In genomic region chr12:54404061-54405004, GRCh38 we compare ENCODE assay signal across 8 cellular contexts. TPM values are rescaled to one million over a fixed set of nuclear protein-coding genes. Genes with fewer than 3 reads are reported as not detected.
A peak's percentile ranks its signal among the peaks of the same experiment; 100 is the strongest.
DNase-seq lines count a peak whose midpoint lies in the region; ATAC-seq and TF ChIP-seq lines count a peak whose summit lies in the region.

No MANE protein-coding gene starts in this region.

- TF ChIP-seq RAD21 in liver (IDR thresholded peaks at IDR 0.05), result peak; percentile 39 to 74

- H3K27ac Mint-ChIP-seq in T-cell, result peak overlapping the region; percentile 89 to 91

- no peak overlapping the region for H3K4me3 Mint-ChIP-seq in T-cell

- no peak overlapping the region for H3K27ac ChIP-seq in body of pancreas
- peak overlapping the region in 1 of 2 donors; percentile 38 for H3K27ac ChIP-seq in liver (ENCODE audit: low read depth in 1 of 2, low read length in 2 of 2)

- POLR2A ChIA-PET in T-cell (lab: Charles Lee), result interaction anchor here (0.6 to 1.0 kb wide), 4 partner anchors 9 to 190 kb away, joined by 3 to 7 read pairs (median 4); no protein-coding TSS in a partner anchor

- peaks cover 68% of the 10 kb centered on the region for H3K36me3 Mint-ChIP-seq in T-cell

- intact Hi-C loops in body of pancreas (cut with DNase I), result loop anchor here (5.0 kb wide), 1 partner anchor 33 kb away; no protein-coding TSS in a partner anchor

- no peak overlapping the region for H3K9ac ChIP-seq in liver (ENCODE audit: low read depth in 1 of 2, low read length in 2 of 2)

- H3K4me3 ChIP-seq in body of pancreas, result no peak overlapping the region
- H3K4me3 ChIP-seq in liver (ENCODE audit: low read depth in 1 of 3, low read length in 3 of 3), result no peak overlapping the region

- WGBS in body of pancreas, 2 donors, result 49 to 51% methylated on average over 10 to 11 of the region's 11 CpGs
- 49% methylated on average over 11 of the region's 11 CpGs for WGBS in liver

- H3K27me3 ChIP-seq in body of pancreas (no peaks in the 10 kb centered on the region), liver (ENCODE audit: control insufficient read depth in 4 of 4, insufficient read depth in 4 of 4, low read length in 3 of 4) (no peaks in the 10 kb centered on the region)

- H3K9me3 ChIP-seq in body of pancreas (no peaks in the 10 kb centered on the region), liver (ENCODE audit: control insufficient read depth in 4 of 4, low read length in 3 of 4) (no peaks in the 10 kb centered on the region)

- DNase-seq in DMS114 treated with DMSO at 0.1 percent for 48 hours (lab: John Stamatoyannopoulos, UW; ENCODE audit: unreplicated experiment) (peak; percentile 25), HuH-7.5 (ENCODE audit: low spot score) (peak; percentile 70), T-cell (peak in 27 of 34 experiments; percentile 28 to 71 (median 55)), body of pancreas (peak; percentile 58 to 73 (median 64)), pons (ENCODE audit: low spot score) (no peak)
- peak; percentile 86 for DNase-seq in stimulated activated CD8-positive, alpha-beta memory T cell treated with anti-CD3 and anti-CD28 coated beads, Interleukin-4, amount 100 ng/mL, for 48 hours

- no peaks in the 10 kb centered on the region for H3K9me3 Mint-ChIP-seq in T-cell

- peak; percentile 68 to 93 (median 85) for TF ChIP-seq CTCF in body of pancreas (IDR thresholded peaks at IDR 0.05)
- TF ChIP-seq CTCF in liver (IDR thresholded peaks at IDR 0.05; ENCODE audit: low read depth, low read length, missing input control), result peak; percentile 91

- peaks cover 37 to 44% (median 44%) of the 10 kb centered on the region in 3 donors for H3K4me1 Mint-ChIP-seq in T-cell

- no peaks in the 10 kb centered on the region for H3K4me1 ChIP-seq in body of pancreas
- peaks cover 0 to 26% (median 15%) of the 10 kb centered on the region in 4 donors for H3K4me1 ChIP-seq in liver (ENCODE audit: control insufficient read depth in 4 of 4, insufficient read depth in 4 of 4, low read length in 3 of 4)

- no peaks in the 10 kb centered on the region for H3K27me3 Mint-ChIP-seq in T-cell

- CTCF ChIA-PET in T-cell (lab: Charles Lee), result interaction anchor here (0.6 to 2.7 kb wide), 14 partner anchors 9 to 42 kb away, joined by 3 to 11 read pairs (median 4); partner anchors contain the start of gene ITGA5 (in 1 of the 2)

- ATAC-seq in T-cell (replicated peaks in 1 of 4) (peak; percentile 32 to 70 (median 50)), body of pancreas (peak; percentile 32), HG03521 (IDR thresholded peaks at IDR 0.05; ENCODE audit: unreplicated experiment) (no peak)

- H3K36me3 ChIP-seq in body of pancreas (replicated peaks in 1 of 2; ENCODE audit: insufficient read depth in 1 of 2, low read depth in 2 of 2), result no peaks in the 10 kb centered on the region
- peaks cover 24 to 79% (median 64%) of the 10 kb centered on the region in 4 donors for H3K36me3 ChIP-seq in liver (ENCODE audit: control insufficient read depth in 4 of 4, insufficient read depth in 3 of 4, low read depth in 1 of 4, low read length in 3 of 4)

- no peak for TF ChIP-seq POLR2A in body of pancreas (IDR thresholded peaks at IDR 0.05)

TF ChIP-seq in liver, 16 proteins besides CTCF, POLR2A, EP300 and RAD21:
- no peak for TF ChIP-seq SP1 (IDR thresholded peaks at IDR 0.05)
- no peak for TF ChIP-seq REST (IDR thresholded peaks at IDR 0.05)
- no peak for TF ChIP-seq NR2F2 (IDR thresholded peaks at IDR 0.05)
- TF ChIP-seq MAX (IDR thresholded peaks at IDR 0.05), result no peak
- TF ChIP-seq ZBTB33 (IDR thresholded peaks at IDR 0.05), result no peak
- TF ChIP-seq ATF3 (IDR thresholded peaks at IDR 0.05), result no peak
- no peak for TF ChIP-seq FOXA1 (IDR thresholded peaks at IDR 0.05)
- TF ChIP-seq JUND (IDR thresholded peaks at IDR 0.05), result no peak
- no peak for TF ChIP-seq YY1 (IDR thresholded peaks at IDR 0.05)
- TF ChIP-seq FOXA2 (IDR thresholded peaks at IDR 0.05), result no peak
- TF ChIP-seq TAF1 (conservative IDR thresholded peaks at IDR 0.05), result no peak
- no peak for TF ChIP-seq HNF4G (IDR thresholded peaks at IDR 0.05)
- TF ChIP-seq EGR1 (IDR thresholded peaks at IDR 0.05; ENCODE audit: low read depth in 2 of 2), result no peak

RNA-seq across cellular contexts. Expression of gene ITGA5, which starts 14.7 kb away (rescaled TPM):
- total RNA-seq in T-cell (100 to 1,000 TPM in 3 of 5 donors, 10 to 100 TPM in 2; 58.6 to 183 (median 169) TPM), body of pancreas (10 to 100 TPM; 28.5 to 49.1 TPM), liver (10 to 100 TPM; 52.2 to 60.7 TPM)
- polyA plus RNA-seq in liver, result 10 to 100 TPM; 26.6 to 27.1 TPM

RNA-seq across cellular contexts. Expression of gene ZNF385A, which starts 19.8 kb away (rescaled TPM):
- 1 to 10 TPM in 4 of 5 donors, under 1 TPM in 1; 0.90 to 2.7 (median 1.2) TPM for total RNA-seq in T-cell
- 1 to 10 TPM; 3.1 to 7.3 TPM for total RNA-seq in body of pancreas
- 1 to 10 TPM; 2.8 to 4.0 TPM for total RNA-seq in liver
- polyA plus RNA-seq in liver, result 1 to 10 TPM; 2.5 to 2.8 TPM

RNA-seq across cellular contexts. Expression of gene GPR84, which starts 40.0 kb away (rescaled TPM):
- total RNA-seq in T-cell (not detected), body of pancreas (not detected), liver (under 1 TPM; 0.33 to 0.37 TPM)
- under 1 TPM in 1 of 2 donors, not detected in 1; 0.09 TPM for polyA plus RNA-seq in liver
